Comparison of ENCODE assay signal across 16 cellular contexts in genomic region chr7:19969859-19970493, GRCh38.
A peak's percentile ranks its signal among the peaks of the same experiment; 100 is the strongest.
DNase-seq lines count a peak whose midpoint lies in the region; FAIRE-seq and TF ChIP-seq lines count a peak whose summit lies in the region.
"Had no signal": no experiment of that assay in that cellular context is flagged by ENCODE, and none has a peak within 500 bp of the region (broad histone marks: within the 10 kb centered on the region; RNA-seq: fewer than 3 reads in every experiment).

No MANE protein-coding gene starts in this region.

- H3K4me2 ChIP-seq in keratinocyte (ENCODE audit: control insufficient read depth, extremely low read depth, insufficient read depth, low read depth, low read length): peak overlapping the region; percentile 74

- peak overlapping the region; percentile 94 for H2AFZ ChIP-seq in keratinocyte (ENCODE audit: control insufficient read depth, low read length)

- no peak for TF ChIP-seq CTCF in 22Rv1 (IDR thresholded peaks at IDR 0.05)
- no peak for TF ChIP-seq CTCF in keratinocyte (optimal IDR thresholded peaks at IDR 0.05 in 1 of 3, IDR thresholded peaks at IDR 0.05 in 1 of 3, conservative IDR thresholded peaks at IDR 0.05 in 1 of 3; ENCODE audit: extremely low read depth in 1 of 3, insufficient read depth in 2 of 3, low read length in 3 of 3)

- no peaks in the 10 kb centered on the region for H3K27me3 ChIP-seq in keratinocyte (ENCODE audit: control insufficient read depth, extremely low read depth, insufficient read depth, low read length)
- H3K27me3 ChIP-seq: esophagus squamous epithelium, pancreas, testis had no signal

- H3K9me1 ChIP-seq in keratinocyte (ENCODE audit: control insufficient read depth, extremely low read depth, insufficient read depth, low read length): no peaks in the 10 kb centered on the region

- peak overlapping the region; percentile 55 for H3K27ac ChIP-seq in 22Rv1
- H3K27ac ChIP-seq in keratinocyte (ENCODE audit: control insufficient read depth, insufficient read depth, low read length): peak overlapping the region; percentile 33
- H3K27ac ChIP-seq: esophagus squamous epithelium, pancreas, SK-N-MC, testis had no signal

- H3K9me3 ChIP-seq in keratinocyte (ENCODE audit: control insufficient read depth, low read depth, low read length): no peaks in the 10 kb centered on the region
- H3K9me3 ChIP-seq: esophagus squamous epithelium, pancreas, testis had no signal

- CTCF ChIA-PET in activated CD4-positive, alpha-beta T cell treated with anti-CD3 and anti-CD28 coated beads, Interleukin-2, amount 10 ng/mL, durations not matched to agents 7 days and 5 days (lab: Charles Lee): no interaction called here

- no peaks in the 10 kb centered on the region for H3K27me3 Mint-ChIP-seq in activated CD4-positive, alpha-beta T cell treated with anti-CD3 and anti-CD28 coated beads, Interleukin-2, amount 10 ng/mL, durations not matched to agents 7 days and 5 days

- no peak overlapping the region for H3K27ac Mint-ChIP-seq in activated CD4-positive, alpha-beta T cell treated with anti-CD3 and anti-CD28 coated beads, Interleukin-2, amount 10 ng/mL, durations not matched to agents 7 days and 5 days
- H3K27ac Mint-ChIP-seq: activated naive CD4-positive, alpha-beta T cell treated with anti-CD3 and anti-CD28 coated beads, Interleukin-2, amount 50 U/mL, for 72 hours; memory B cell had no signal

- POLR2A ChIA-PET in activated CD4-positive, alpha-beta T cell treated with anti-CD3 and anti-CD28 coated beads, Interleukin-2, amount 10 ng/mL, durations not matched to agents 7 days and 5 days (lab: Charles Lee): no interaction called here

- H3K36me3 ChIP-seq in keratinocyte (ENCODE audit: control insufficient read depth in 2 of 2, extremely low read depth in 1 of 2, insufficient read depth in 2 of 2, low read length in 2 of 2): no peaks in the 10 kb centered on the region
- H3K36me3 ChIP-seq: esophagus squamous epithelium, pancreas had no signal

- no peaks in the 10 kb centered on the region for H3K9me3 Mint-ChIP-seq in activated CD4-positive, alpha-beta T cell treated with anti-CD3 and anti-CD28 coated beads, Interleukin-2, amount 10 ng/mL, durations not matched to agents 7 days and 5 days
- H3K9me3 Mint-ChIP-seq: memory B cell had no signal

- peaks cover 13% of the 10 kb centered on the region for H3K4me1 ChIP-seq in keratinocyte (ENCODE audit: control insufficient read depth, extremely low read depth, insufficient read depth, low read length)
- H3K4me1 ChIP-seq: pancreas, testis had no signal

- dilution Hi-C loops in keratinocyte (cut with MboI; ENCODE audit: extremely low pct_ligation_motif_present, low sequenced_read_pairs): no loop called here

- H3K4me3 ChIP-seq in keratinocyte (ENCODE audit: control insufficient read depth in 2 of 3, extremely low read depth in 1 of 3, insufficient read depth in 2 of 3, low read depth in 1 of 3, low read length in 3 of 3): peak overlapping the region in 2 of 3 experiments; percentile 31 to 53
- H3K4me3 ChIP-seq: esophagus squamous epithelium, pancreas, SK-N-MC, testis had no signal

- H3K4me1 Mint-ChIP-seq in activated CD4-positive, alpha-beta T cell treated with anti-CD3 and anti-CD28 coated beads, Interleukin-2, amount 10 ng/mL, durations not matched to agents 7 days and 5 days: no peaks in the 10 kb centered on the region

- no peaks in the 10 kb centered on the region for H4K20me1 ChIP-seq in keratinocyte (ENCODE audit: control insufficient read depth, extremely low read depth, insufficient read depth, low read length)

- peak; percentile 46 for DNase-seq in HCEC 1CT
- peak; percentile 38 for DNase-seq in astrocyte of the hippocampus (ENCODE audit: low read depth, low spot score)
- no peak for DNase-seq in keratinocyte (ENCODE audit: low read depth, low spot score)
- DNase-seq in DMS114 treated with DMSO at 0.1 percent for 48 hours (lab: John Stamatoyannopoulos, UW; ENCODE audit: unreplicated experiment): no peak
- DNase-seq in NCI-H526 (lab: John Stamatoyannopoulos, UW): no peak
- no peak for DNase-seq in central memory CD4-positive, alpha-beta T cell
- no peak for DNase-seq in activated CD4-positive, alpha-beta T cell treated with anti-CD3 and anti-CD28 coated beads, Interleukin-2, amount 10 ng/mL, durations not matched to agents 7 days and 5 days
- DNase-seq: esophagus squamous epithelium, NCI-H1092, NCI-H2171, pancreas, testis had no signal

- peak; percentile 84 for FAIRE-seq in keratinocyte (lab: Jason Lieb, UNC)
- FAIRE-seq: pancreas had no signal

- H3K4me3 Mint-ChIP-seq in activated CD4-positive, alpha-beta T cell treated with anti-CD3 and anti-CD28 coated beads, Interleukin-2, amount 10 ng/mL, durations not matched to agents 7 days and 5 days: no peak overlapping the region
- H3K4me3 Mint-ChIP-seq: memory B cell had no signal

- no peaks in the 10 kb centered on the region for H3K36me3 Mint-ChIP-seq in activated CD4-positive, alpha-beta T cell treated with anti-CD3 and anti-CD28 coated beads, Interleukin-2, amount 10 ng/mL, durations not matched to agents 7 days and 5 days (ENCODE audit: low read depth)
- H3K36me3 Mint-ChIP-seq: activated naive CD4-positive, alpha-beta T cell treated with anti-CD3 and anti-CD28 coated beads, Interleukin-2, amount 50 U/mL, for 72 hours; memory B cell had no signal

- no peaks in the 10 kb centered on the region for H3K79me2 ChIP-seq in keratinocyte (ENCODE audit: control insufficient read depth, insufficient read depth, low read length)

- no peak overlapping the region for H3K9ac ChIP-seq in keratinocyte (ENCODE audit: control insufficient read depth, extremely low read depth, insufficient read depth, low read length)

Comparison
In these comparisons a context has a peak if more than half of its experiments do, and no peak if none do; other contexts are left out.
1. DNase-seq: peak in HCEC 1CT (single experiment) and astrocyte of the hippocampus (single experiment); none in keratinocyte (single experiment), DMS114 treated with DMSO at 0.1 percent for 48 hours (single experiment), NCI-H526 (0 of 2), central memory CD4-positive, alpha-beta T cell (single experiment) and activated CD4-positive, alpha-beta T cell treated with anti-CD3 and anti-CD28 coated beads, Interleukin-2, amount 10 ng/mL, durations not matched to agents 7 days and 5 days (single experiment).